In the genomic region with DNA sequence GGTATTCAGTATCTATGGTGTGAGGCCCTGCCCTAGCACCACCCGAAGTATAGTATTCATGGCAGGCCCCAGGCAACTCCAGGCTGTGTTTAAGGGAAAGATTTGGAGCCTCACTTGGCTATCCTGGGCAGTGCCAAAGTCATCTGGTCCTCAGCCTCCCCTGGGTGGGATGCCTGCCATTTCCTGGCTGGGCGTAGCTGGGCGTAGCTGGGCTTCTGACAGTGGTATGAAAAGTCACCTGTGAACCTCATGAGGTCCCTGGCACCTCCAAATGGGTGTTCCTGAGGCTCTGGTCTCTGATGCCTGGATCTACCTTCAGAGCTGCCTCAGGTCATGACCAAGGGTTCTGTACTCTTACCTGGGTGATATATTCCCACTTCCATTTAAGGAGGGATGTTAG, we compare ENCODE assay signal across 14 cellular contexts.
DNase-seq lines count a peak whose midpoint lies in the region; ATAC-seq and TF ChIP-seq lines count a peak whose summit lies in the region.
"Had no signal": no experiment of that assay in that cellular context is flagged by ENCODE, and none has a peak within 500 bp of the region (broad histone marks: within the 10 kb centered on the region; RNA-seq: fewer than 3 reads in every experiment).

No MANE protein-coding gene starts in this region.

- H3K4me3 Mint-ChIP-seq in stimulated activated naive CD8-positive, alpha-beta T cell treated with anti-CD3 and anti-CD28 coated beads, Interleukin-15, amount 100 ng/mL, for 72 hours: no peak overlapping the region
- H3K4me3 Mint-ChIP-seq: CD4-positive, CD25-positive, alpha-beta regulatory T cell had no signal

- no peaks in the 10 kb centered on the region for H3K27me3 Mint-ChIP-seq in stimulated activated naive CD8-positive, alpha-beta T cell treated with anti-CD3 and anti-CD28 coated beads, Interleukin-15, amount 100 ng/mL, for 72 hours
- H3K27me3 Mint-ChIP-seq: CD4-positive, CD25-positive, alpha-beta regulatory T cell had no signal

- H3K9me3 ChIP-seq in ascending aorta: no peaks in the 10 kb centered on the region
- no peaks in the 10 kb centered on the region for H3K9me3 ChIP-seq in stomach smooth muscle (ENCODE audit: control insufficient read depth in 2 of 2, low read length in 2 of 2)
- H3K9me3 ChIP-seq: BE2C, Caco-2, HAP-1 had no signal

- intact Hi-C loops in ascending aorta (cut with DNase I) (no loop called here), left colon (cut with DNase I, micrococcal nuclease) (no loop called here)

- H3K27ac Mint-ChIP-seq in stimulated activated naive CD8-positive, alpha-beta T cell treated with anti-CD3 and anti-CD28 coated beads, Interleukin-15, amount 100 ng/mL, for 72 hours: no peak overlapping the region
- H3K27ac Mint-ChIP-seq: CD4-positive, CD25-positive, alpha-beta regulatory T cell had no signal

- no peak overlapping the region for H3K4me3 ChIP-seq in ascending aorta
- no peak overlapping the region for H3K4me3 ChIP-seq in stomach smooth muscle (ENCODE audit: low read length in 2 of 2)
- H3K4me3 ChIP-seq: GM23248, HAP-1 had no signal

- H3K9ac ChIP-seq in stomach smooth muscle (ENCODE audit: low read length in 2 of 2): no peak overlapping the region
- H3K9ac ChIP-seq: GM23248 had no signal

- H3K4me1 Mint-ChIP-seq in stimulated activated naive CD8-positive, alpha-beta T cell treated with anti-CD3 and anti-CD28 coated beads, Interleukin-15, amount 100 ng/mL, for 72 hours: no peaks in the 10 kb centered on the region
- H3K4me1 Mint-ChIP-seq: CD4-positive, CD25-positive, alpha-beta regulatory T cell had no signal

- no peaks in the 10 kb centered on the region for H3K9me3 Mint-ChIP-seq in stimulated activated naive CD8-positive, alpha-beta T cell treated with anti-CD3 and anti-CD28 coated beads, Interleukin-15, amount 100 ng/mL, for 72 hours
- H3K9me3 Mint-ChIP-seq: CD4-positive, CD25-positive, alpha-beta regulatory T cell had no signal

- H3K27ac ChIP-seq in ascending aorta (peak overlapping the region; percentile 44 to 49), stomach smooth muscle (ENCODE audit: low read length) (peak overlapping the region; percentile 1)
- H3K27ac ChIP-seq: GM23248 had no signal

- H3K4me1 ChIP-seq in ascending aorta (peaks cover 5 to 31% of the 10 kb centered on the region in 2 donors), stomach smooth muscle (ENCODE audit: control insufficient read depth, insufficient read depth, low read length) (peaks cover 23% of the 10 kb centered on the region)
- H3K4me1 ChIP-seq: HAP-1 had no signal

- peak; percentile 27 for ATAC-seq in stimulated activated naive CD8-positive, alpha-beta T cell treated with anti-CD3 and anti-CD28 coated beads, Interleukin-15, amount 100 ng/mL, for 72 hours
- no peak for ATAC-seq in stimulated activated naive CD8-positive, alpha-beta T cell treated with anti-CD3 and anti-CD28 coated beads, Interleukin-15, Interleukin-2, amounts not matched to agents 100 U/mL and 50 U/mL, for 24 hours
- ATAC-seq in left colon: peak; percentile 15

- H3K27me3 ChIP-seq in ascending aorta (no peaks in the 10 kb centered on the region), stomach smooth muscle (ENCODE audit: control insufficient read depth in 1 of 2, insufficient read depth in 2 of 2, low read length in 2 of 2) (no peaks in the 10 kb centered on the region)
- H3K27me3 ChIP-seq: BE2C had no signal

- H3K36me3 ChIP-seq in ascending aorta (peaks cover 30 to 58% of the 10 kb centered on the region in 2 donors), stomach smooth muscle (ENCODE audit: control insufficient read depth in 2 of 2, insufficient read depth in 2 of 2, low read length in 2 of 2) (peaks cover 40 to 46% of the 10 kb centered on the region in 2 donors)
- H3K36me3 ChIP-seq: BE2C, HAP-1 had no signal

- DNase-seq in stimulated activated naive CD8-positive, alpha-beta T cell treated with anti-CD3 and anti-CD28 coated beads, Interleukin-15, amount 100 ng/mL, for 72 hours: no peak
- DNase-seq in stimulated activated naive CD8-positive, alpha-beta T cell treated with anti-CD3 and anti-CD28 coated beads, Interleukin-15, Interleukin-2, amounts not matched to agents 100 U/mL and 50 U/mL, for 24 hours: no peak
- DNase-seq in ascending aorta (ENCODE audit: low spot score in 2 of 2) (no peak), left colon (no peak), NCI-H2196 (lab: John Stamatoyannopoulos, UW; ENCODE audit: unreplicated experiment) (no peak), SHP77 (lab: John Stamatoyannopoulos, UW) (no peak), KG1 (lab: John Stamatoyannopoulos, UW) (no peak)
- DNase-seq: BE2C; C1 segment of cervical spinal cord; Caco-2; CD4-positive, CD25-positive, alpha-beta regulatory T cell; GM23248 had no signal

- no peak for TF ChIP-seq CTCF in ascending aorta (IDR thresholded peaks at IDR 0.05)
